In the genomic region with DNA sequence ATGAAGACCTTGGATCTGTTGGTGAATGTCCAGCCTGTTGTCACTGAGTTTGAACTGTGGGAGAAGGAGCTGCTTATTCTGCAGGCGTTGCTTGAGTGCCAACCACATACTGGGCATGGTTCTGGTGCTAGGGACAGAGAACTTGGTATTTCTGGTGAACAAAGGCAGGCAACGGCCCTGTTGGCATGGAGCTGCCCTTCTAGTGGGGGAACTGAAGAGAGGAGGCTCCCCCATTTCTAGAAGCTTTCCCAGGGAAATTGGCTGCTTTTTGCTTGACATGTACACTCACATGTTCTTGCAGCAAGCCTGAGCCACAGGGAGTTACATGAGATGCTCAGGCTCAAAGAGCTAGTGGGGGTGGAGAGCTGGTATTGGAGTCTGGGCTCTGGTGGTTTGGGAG, we compare ENCODE assay signal across 1 cellular context.
TF ChIP-seq lines count a peak whose summit lies in the region.

No MANE protein-coding gene starts in this region.

TF ChIP-seq in IMR-90, 13 proteins besides CTCF, POLR2A, EP300 and RAD21:
- TF ChIP-seq, protein P1, sequence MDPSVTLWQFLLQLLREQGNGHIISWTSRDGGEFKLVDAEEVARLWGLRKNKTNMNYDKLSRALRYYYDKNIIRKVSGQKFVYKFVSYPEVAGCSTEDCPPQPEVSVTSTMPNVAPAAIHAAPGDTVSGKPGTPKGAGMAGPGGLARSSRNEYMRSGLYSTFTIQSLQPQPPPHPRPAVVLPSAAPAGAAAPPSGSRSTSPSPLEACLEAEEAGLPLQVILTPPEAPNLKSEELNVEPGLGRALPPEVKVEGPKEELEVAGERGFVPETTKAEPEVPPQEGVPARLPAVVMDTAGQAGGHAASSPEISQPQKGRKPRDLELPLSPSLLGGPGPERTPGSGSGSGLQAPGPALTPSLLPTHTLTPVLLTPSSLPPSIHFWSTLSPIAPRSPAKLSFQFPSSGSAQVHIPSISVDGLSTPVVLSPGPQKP (IDR thresholded peaks at IDR 0.05; ENCODE audit: borderline replicate concordance, low read depth, low read length), result no peak
- TF ChIP-seq CHD1 (IDR thresholded peaks at IDR 0.05; ENCODE audit: low read depth, low read length) (no peak), RFX5 (IDR thresholded peaks at IDR 0.05; ENCODE audit: low read depth, low read length) (no peak), CEBPB (IDR thresholded peaks at IDR 0.05; ENCODE audit: low read depth, low read length) (no peak), RCOR1 (IDR thresholded peaks at IDR 0.05; ENCODE audit: insufficient replicate concordance, low read length) (no peak), SMC3 (IDR thresholded peaks at IDR 0.05; ENCODE audit: low read depth, low read length) (no peak), NFE2L2 (IDR thresholded peaks at IDR 0.05; ENCODE audit: low read depth, low read length) (no peak), MAZ (IDR thresholded peaks at IDR 0.05; ENCODE audit: borderline replicate concordance, low read depth, low read length) (no peak), BHLHE40 (IDR thresholded peaks at IDR 0.05; ENCODE audit: low read depth, low read length) (no peak)
- TF ChIP-seq, protein P2, sequence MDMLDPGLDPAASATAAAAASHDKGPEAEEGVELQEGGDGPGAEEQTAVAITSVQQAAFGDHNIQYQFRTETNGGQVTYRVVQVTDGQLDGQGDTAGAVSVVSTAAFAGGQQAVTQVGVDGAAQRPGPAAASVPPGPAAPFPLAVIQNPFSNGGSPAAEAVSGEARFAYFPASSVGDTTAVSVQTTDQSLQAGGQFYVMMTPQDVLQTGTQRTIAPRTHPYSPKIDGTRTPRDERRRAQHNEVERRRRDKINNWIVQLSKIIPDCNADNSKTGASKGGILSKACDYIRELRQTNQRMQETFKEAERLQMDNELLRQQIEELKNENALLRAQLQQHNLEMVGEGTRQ (IDR thresholded peaks at IDR 0.05; ENCODE audit: low read depth, low read length), result no peak
